In the genomic region with DNA sequence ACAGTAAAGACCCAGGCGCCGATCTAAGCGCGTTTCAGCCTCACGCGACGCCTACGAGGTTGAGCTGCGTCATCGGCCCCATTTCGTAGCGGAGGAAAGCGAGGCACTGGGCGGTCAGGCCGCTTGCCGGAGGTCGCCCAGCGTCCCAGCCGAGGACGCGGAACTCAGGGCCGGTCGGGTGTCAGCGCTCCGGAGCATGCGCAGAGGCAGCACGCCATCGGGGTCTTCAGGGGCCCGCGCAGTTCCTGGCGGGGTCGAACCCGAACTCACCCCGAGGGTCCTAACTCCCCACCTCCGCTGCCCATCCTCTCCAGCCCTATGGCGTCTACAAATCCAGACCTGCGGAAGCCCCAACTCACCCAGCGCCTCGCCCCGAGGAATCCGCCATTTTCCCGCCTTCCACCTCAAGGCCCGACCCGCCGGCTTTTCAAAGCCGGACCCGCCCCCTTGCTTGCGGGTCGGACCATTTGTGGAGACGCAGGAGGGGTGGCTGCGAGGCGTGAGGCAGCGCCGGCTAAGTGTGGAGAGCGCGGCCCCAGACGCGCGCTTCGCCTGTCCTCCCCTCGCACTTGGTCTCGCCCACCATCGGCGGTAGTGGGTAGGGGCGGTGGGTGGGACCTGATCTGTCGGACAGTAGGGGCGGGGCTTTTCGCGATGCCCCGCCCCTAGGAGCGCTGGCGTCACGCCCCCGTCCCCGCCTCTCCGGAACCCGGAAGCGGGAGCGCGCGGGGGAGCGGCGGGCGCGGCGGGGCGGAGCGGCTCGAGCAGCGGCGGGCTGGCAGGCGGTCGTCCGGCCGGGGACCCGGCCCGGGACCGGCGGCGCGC, we compare ENCODE assay signal across 8 cellular contexts. TPM values are rescaled to one million over a fixed set of nuclear protein-coding genes. Genes with fewer than 3 reads are reported as not detected.
DNase-seq lines count a peak whose midpoint lies in the region; ATAC-seq and TF ChIP-seq lines count a peak whose summit lies in the region.

A gene with protein sequence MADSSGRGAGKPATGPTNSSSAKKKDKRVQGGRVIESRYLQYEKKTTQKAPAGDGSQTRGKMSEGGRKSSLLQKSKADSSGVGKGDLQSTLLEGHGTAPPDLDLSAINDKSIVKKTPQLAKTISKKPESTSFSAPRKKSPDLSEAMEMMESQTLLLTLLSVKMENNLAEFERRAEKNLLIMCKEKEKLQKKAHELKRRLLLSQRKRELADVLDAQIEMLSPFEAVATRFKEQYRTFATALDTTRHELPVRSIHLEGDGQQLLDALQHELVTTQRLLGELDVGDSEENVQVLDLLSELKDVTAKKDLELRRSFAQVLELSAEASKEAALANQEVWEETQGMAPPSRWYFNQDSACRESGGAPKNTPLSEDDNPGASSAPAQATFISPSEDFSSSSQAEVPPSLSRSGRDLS (minus strand): TSS at position 418 of the 825 bp plus-strand sequence. CDS start 30 bp downstream, at position 388.
A gene with protein sequence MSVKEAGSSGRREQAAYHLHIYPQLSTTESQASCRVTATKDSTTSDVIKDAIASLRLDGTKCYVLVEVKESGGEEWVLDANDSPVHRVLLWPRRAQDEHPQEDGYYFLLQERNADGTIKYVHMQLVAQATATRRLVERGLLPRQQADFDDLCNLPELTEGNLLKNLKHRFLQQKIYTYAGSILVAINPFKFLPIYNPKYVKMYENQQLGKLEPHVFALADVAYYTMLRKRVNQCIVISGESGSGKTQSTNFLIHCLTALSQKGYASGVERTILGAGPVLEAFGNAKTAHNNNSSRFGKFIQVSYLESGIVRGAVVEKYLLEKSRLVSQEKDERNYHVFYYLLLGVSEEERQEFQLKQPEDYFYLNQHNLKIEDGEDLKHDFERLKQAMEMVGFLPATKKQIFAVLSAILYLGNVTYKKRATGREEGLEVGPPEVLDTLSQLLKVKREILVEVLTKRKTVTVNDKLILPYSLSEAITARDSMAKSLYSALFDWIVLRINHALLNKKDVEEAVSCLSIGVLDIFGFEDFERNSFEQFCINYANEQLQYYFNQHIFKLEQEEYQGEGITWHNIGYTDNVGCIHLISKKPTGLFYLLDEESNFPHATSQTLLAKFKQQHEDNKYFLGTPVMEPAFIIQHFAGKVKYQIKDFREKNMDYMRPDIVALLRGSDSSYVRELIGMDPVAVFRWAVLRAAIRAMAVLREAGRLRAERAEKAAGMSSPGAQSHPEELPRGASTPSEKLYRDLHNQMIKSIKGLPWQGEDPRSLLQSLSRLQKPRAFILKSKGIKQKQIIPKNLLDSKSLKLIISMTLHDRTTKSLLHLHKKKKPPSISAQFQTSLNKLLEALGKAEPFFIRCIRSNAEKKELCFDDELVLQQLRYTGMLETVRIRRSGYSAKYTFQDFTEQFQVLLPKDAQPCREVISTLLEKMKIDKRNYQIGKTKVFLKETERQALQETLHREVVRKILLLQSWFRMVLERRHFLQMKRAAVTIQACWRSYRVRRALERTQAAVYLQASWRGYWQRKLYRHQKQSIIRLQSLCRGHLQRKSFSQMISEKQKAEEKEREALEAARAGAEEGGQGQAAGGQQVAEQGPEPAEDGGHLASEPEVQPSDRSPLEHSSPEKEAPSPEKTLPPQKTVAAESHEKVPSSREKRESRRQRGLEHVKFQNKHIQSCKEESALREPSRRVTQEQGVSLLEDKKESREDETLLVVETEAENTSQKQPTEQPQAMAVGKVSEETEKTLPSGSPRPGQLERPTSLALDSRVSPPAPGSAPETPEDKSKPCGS (N-terminal part only) (plus strand): TSS at position 743 of the 825 bp plus-strand sequence. CDS start 25,941 bp downstream, outside the sequence.

- H3K4me3 ChIP-seq in heart right ventricle (peak within 1 kb of the TSS; percentile 61 to 88 (median 75)), upper lobe of left lung (peak within 1 kb of the TSS; percentile 67 to 96 (median 93))

- intact Hi-C loops in heart right ventricle (cut with DNase I) (loop anchor here in 6 of 10 donors (1.0 to 10.0 kb wide), 6 partner anchors 52 to 1220 kb away; a partner anchor contains a TSS), posterior cingulate gyrus (cut with DNase I) (loop anchor here (5.0 to 10.0 kb wide), 2 partner anchors 52 to 140 kb away; a partner anchor contains a TSS)

- H3K4me1 Mint-ChIP-seq in T-helper 1 cell treated with Interleukin-12 subunit alpha and Interleukin-12 subunit beta and Interleukin-4 antibody, amounts not matched to agents 30 μg/mL and 1 μg/mL, for 36 hours (ENCODE audit: low read depth): peaks cover 47% of the 10 kb centered on the region

- H3K9me3 ChIP-seq in heart right ventricle: no peaks in the 10 kb centered on the region
- no peaks in the 10 kb centered on the region for H3K9me3 ChIP-seq in upper lobe of left lung

- 0% methylated on average over 95 to 101 of the region's 101 CpGs for WGBS in heart right ventricle, 2 donors
- WGBS in upper lobe of left lung, 2 donors: 0% methylated on average over 17 to 82 of the region's 101 CpGs

- H3K27me3 Mint-ChIP-seq in T-helper 1 cell treated with Interleukin-12 subunit alpha and Interleukin-12 subunit beta and Interleukin-4 antibody, amounts not matched to agents 30 μg/mL and 1 μg/mL, for 36 hours (ENCODE audit: low read depth): no peaks in the 10 kb centered on the region

- peaks cover 17% of the 10 kb centered on the region for H3K36me3 Mint-ChIP-seq in T-helper 1 cell treated with Interleukin-12 subunit alpha and Interleukin-12 subunit beta and Interleukin-4 antibody, amounts not matched to agents 30 μg/mL and 1 μg/mL, for 36 hours (ENCODE audit: low read depth)

- H3K27ac ChIP-seq in heart right ventricle (peak within 1 kb of the TSS; percentile 67 to 91 (median 81)), upper lobe of left lung (peak within 1 kb of the TSS; percentile 82 to 97 (median 89))

- H3K27ac Mint-ChIP-seq in T-helper 1 cell treated with Interleukin-12 subunit alpha and Interleukin-12 subunit beta and Interleukin-4 antibody, amounts not matched to agents 30 μg/mL and 1 μg/mL, for 36 hours: peak within 1 kb of the TSS; percentile 97

- peak within 1 kb of the TSS; percentile 100 for H3K4me3 Mint-ChIP-seq in T-helper 1 cell treated with Interleukin-12 subunit alpha and Interleukin-12 subunit beta and Interleukin-4 antibody, amounts not matched to agents 30 μg/mL and 1 μg/mL, for 36 hours

- peak; percentile 71 for TF ChIP-seq POLR2A in GM15510 (IDR thresholded peaks at IDR 0.05; ENCODE audit: borderline replicate concordance, extremely low read depth, insufficient read length)
- peak in 2 of 4 donors; percentile 33 to 76 for TF ChIP-seq POLR2A in upper lobe of left lung (IDR thresholded peaks at IDR 0.05)

- peak in 1 of 4 donors; percentile 78 for TF ChIP-seq EP300 in upper lobe of left lung (IDR thresholded peaks at IDR 0.05)

- DNase-seq in NCI-H1694 treated with DMSO at 0.1 percent for 48 hours (lab: John Stamatoyannopoulos, UW): peak; percentile 90
- DNase-seq in amniotic stem cell (lab: John Stamatoyannopoulos, UW): peak; percentile 97
- DNase-seq in heart right ventricle: peak; percentile 99
- DNase-seq in posterior cingulate gyrus: peak; percentile 99 to 100 (median 100)
- DNase-seq in upper lobe of left lung: peak; percentile 98 to 99

- no peaks in the 10 kb centered on the region for H3K9me3 Mint-ChIP-seq in T-helper 1 cell treated with Interleukin-12 subunit alpha and Interleukin-12 subunit beta and Interleukin-4 antibody, amounts not matched to agents 30 μg/mL and 1 μg/mL, for 36 hours

- H3K27me3 ChIP-seq in heart right ventricle (no peaks in the 10 kb centered on the region), upper lobe of left lung (no peaks in the 10 kb centered on the region)

- ATAC-seq in HG02885 (IDR thresholded peaks at IDR 0.05; ENCODE audit: poor library complexity, unreplicated experiment): peak; percentile 79
- peak; percentile 94 to 98 (median 98) for ATAC-seq in heart right ventricle
- ATAC-seq in upper lobe of left lung (ENCODE audit: low FRiP score in 2 of 2): peak; percentile 95 to 99

- TF ChIP-seq CTCF in heart right ventricle (IDR thresholded peaks at IDR 0.05): no peak
- TF ChIP-seq CTCF in upper lobe of left lung (IDR thresholded peaks at IDR 0.05): peak in 1 of 6 experiments; percentile 21

- H3K4me1 ChIP-seq in heart right ventricle (peaks cover 4 to 72% (median 45%) of the 10 kb centered on the region in 9 donors), upper lobe of left lung (peaks cover 42 to 56% (median 46%) of the 10 kb centered on the region in 4 donors)

- H3K36me3 ChIP-seq in heart right ventricle (peaks cover 0 to 25% (median 0%) of the 10 kb centered on the region in 9 donors), upper lobe of left lung (peaks cover 0 to 8% (median 2%) of the 10 kb centered on the region in 4 donors)

RNA-seq across cellular contexts. Expression of the first gene that starts in this region (rescaled TPM):
- total RNA-seq in heart right ventricle (1 to 10 TPM; 2.0 to 9.1 (median 4.7) TPM), upper lobe of left lung (10 to 100 TPM in 2 of 6 donors, 1 to 10 TPM in 4; 4.9 to 21.0 (median 8.7) TPM)
- 10 to 100 TPM in 1 of 2 donors, 1 to 10 TPM in 1; 4.4 to 10.2 TPM for polyA plus RNA-seq in heart right ventricle

RNA-seq across cellular contexts. Expression of the second gene that starts in this region (rescaled TPM):
- total RNA-seq in heart right ventricle (10 to 100 TPM; 19.9 to 55.0 (median 27.5) TPM), upper lobe of left lung (100 to 1,000 TPM in 4 of 6 donors, 10 to 100 TPM in 2; 72.3 to 408 (median 146) TPM)
- polyA plus RNA-seq in heart right ventricle: 10 to 100 TPM; 27.9 to 55.2 TPM

Comparison
In these comparisons a context has a peak if more than half of its experiments do, and no peak if none do; other contexts are left out.
1. Peak in every context shown above with its lines: DNase-seq, ATAC-seq, H3K4me3 ChIP-seq and H3K27ac ChIP-seq.